ENCODE assay signal across 8 cellular contexts in genomic region chr12:131949431-131950181, GRCh38. TPM values are rescaled to one million over a fixed set of nuclear protein-coding genes. Genes with fewer than 3 reads are reported as not detected.
DNase-seq lines count a peak whose midpoint lies in the region; ATAC-seq and TF ChIP-seq lines count a peak whose summit lies in the region.

A gene with protein sequence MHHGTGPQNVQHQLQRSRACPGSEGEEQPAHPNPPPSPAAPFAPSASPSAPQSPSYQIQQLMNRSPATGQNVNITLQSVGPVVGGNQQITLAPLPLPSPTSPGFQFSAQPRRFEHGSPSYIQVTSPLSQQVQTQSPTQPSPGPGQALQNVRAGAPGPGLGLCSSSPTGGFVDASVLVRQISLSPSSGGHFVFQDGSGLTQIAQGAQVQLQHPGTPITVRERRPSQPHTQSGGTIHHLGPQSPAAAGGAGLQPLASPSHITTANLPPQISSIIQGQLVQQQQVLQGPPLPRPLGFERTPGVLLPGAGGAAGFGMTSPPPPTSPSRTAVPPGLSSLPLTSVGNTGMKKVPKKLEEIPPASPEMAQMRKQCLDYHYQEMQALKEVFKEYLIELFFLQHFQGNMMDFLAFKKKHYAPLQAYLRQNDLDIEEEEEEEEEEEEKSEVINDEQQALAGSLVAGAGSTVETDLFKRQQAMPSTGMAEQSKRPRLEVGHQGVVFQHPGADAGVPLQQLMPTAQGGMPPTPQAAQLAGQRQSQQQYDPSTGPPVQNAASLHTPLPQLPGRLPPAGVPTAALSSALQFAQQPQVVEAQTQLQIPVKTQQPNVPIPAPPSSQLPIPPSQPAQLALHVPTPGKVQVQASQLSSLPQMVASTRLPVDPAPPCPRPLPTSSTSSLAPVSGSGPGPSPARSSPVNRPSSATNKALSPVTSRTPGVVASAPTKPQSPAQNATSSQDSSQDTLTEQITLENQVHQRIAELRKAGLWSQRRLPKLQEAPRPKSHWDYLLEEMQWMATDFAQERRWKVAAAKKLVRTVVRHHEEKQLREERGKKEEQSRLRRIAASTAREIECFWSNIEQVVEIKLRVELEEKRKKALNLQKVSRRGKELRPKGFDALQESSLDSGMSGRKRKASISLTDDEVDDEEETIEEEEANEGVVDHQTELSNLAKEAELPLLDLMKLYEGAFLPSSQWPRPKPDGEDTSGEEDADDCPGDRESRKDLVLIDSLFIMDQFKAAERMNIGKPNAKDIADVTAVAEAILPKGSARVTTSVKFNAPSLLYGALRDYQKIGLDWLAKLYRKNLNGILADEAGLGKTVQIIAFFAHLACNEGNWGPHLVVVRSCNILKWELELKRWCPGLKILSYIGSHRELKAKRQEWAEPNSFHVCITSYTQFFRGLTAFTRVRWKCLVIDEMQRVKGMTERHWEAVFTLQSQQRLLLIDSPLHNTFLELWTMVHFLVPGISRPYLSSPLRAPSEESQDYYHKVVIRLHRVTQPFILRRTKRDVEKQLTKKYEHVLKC (N-terminal part only) (plus strand): TSS chr12:131949942. CDS start chr12:131960620, 10,678 bp downstream.

- H3K36me3 ChIP-seq in OCI-LY1 (ENCODE audit: insufficient read depth, low read length) (peaks cover 5% of the 10 kb centered on the region), mucosa of descending colon (ENCODE audit: low read depth) (no peaks in the 10 kb centered on the region)

- H3K9me3 ChIP-seq in OCI-LY1 (ENCODE audit: low read length) (no peaks in the 10 kb centered on the region), mucosa of descending colon (no peaks in the 10 kb centered on the region)

- H3K9ac ChIP-seq in OCI-LY1 (ENCODE audit: low read length) = peak within 1 kb of the TSS; percentile 89

- intact Hi-C loops in mucosa of descending colon (cut with DNase I, micrococcal nuclease) = no loop called here

- DNase-seq in D341Med (ENCODE audit: low spot score) (peak; percentile 98), HuH-7.5 (ENCODE audit: low spot score) (peak; percentile 80), epidermal melanocyte (ENCODE audit: insufficient read length, low spot score) (peak; percentile 93), mucosa of descending colon (peak; percentile 98)
- peak; percentile 96 for DNase-seq in activated CD8-positive, alpha-beta memory T cell treated with anti-CD3 and anti-CD28 coated beads, Interleukin-2, amount 50 U/mL, for 48 hours
- peak; percentile 93 to 94 for DNase-seq in stimulated activated CD8-positive, alpha-beta memory T cell treated with anti-CD3 and anti-CD28 coated beads, Interleukin-4, amount 100 ng/mL, for 1 hour (ENCODE audit: low read depth in 2 of 2, low spot score in 1 of 2)

- H3K9me2 ChIP-seq in OCI-LY1 (ENCODE audit: low read depth, low read length) = no peaks in the 10 kb centered on the region

- TF ChIP-seq CTCF in OCI-LY1 (IDR thresholded peaks at IDR 0.05; ENCODE audit: low read length) (peak; percentile 67), mucosa of descending colon (IDR thresholded peaks at IDR 0.05) (peak; percentile 58)

- H3K79me2 ChIP-seq in OCI-LY1 (ENCODE audit: insufficient read depth, low read length) = peaks cover 40% of the 10 kb centered on the region

- H4K20me1 ChIP-seq in OCI-LY1 (ENCODE audit: insufficient read depth, low read length) = no peaks in the 10 kb centered on the region

- H3F3A ChIP-seq in OCI-LY1 (ENCODE audit: insufficient read depth, low read length) = 0 out of 2 replicates have a peak, but pooled peaks cover 4% of the 10 kb centered on the region

- ATAC-seq in GM21447 (IDR thresholded peaks at IDR 0.05; ENCODE audit: unreplicated experiment) (peak; percentile 85), mucosa of descending colon (peak; percentile 98)

- H3K27me3 ChIP-seq in OCI-LY1 (ENCODE audit: insufficient read depth, low read length) = no peaks in the 10 kb centered on the region

- H3K4me3 ChIP-seq in OCI-LY1 (ENCODE audit: low read depth, low read length, poor library complexity, severe bottlenecking) = peak within 1 kb of the TSS; percentile 84
- H3K4me3 ChIP-seq in mucosa of descending colon = peak within 1 kb of the TSS; percentile 92

- no peak within 1 kb of the TSS for H2AFZ ChIP-seq in OCI-LY1 (ENCODE audit: low read length)

- H3K4me1 ChIP-seq in OCI-LY1 (ENCODE audit: insufficient read depth, low read length, severe bottlenecking) = peaks cover 6% of the 10 kb centered on the region
- peaks cover 14% of the 10 kb centered on the region for H3K4me1 ChIP-seq in mucosa of descending colon (ENCODE audit: low read depth)

- peak within 1 kb of the TSS; percentile 1 for H3K27ac ChIP-seq in OCI-LY1 (ENCODE audit: low read depth, low read length, poor library complexity, severe bottlenecking)

- peak within 1 kb of the TSS; percentile 71 for H3K4me2 ChIP-seq in OCI-LY1 (ENCODE audit: low read length)

RNA-seq across cellular contexts. Expression of the gene that starts here (rescaled TPM):
- total RNA-seq in mucosa of descending colon = 10 to 100 TPM; 34.9 to 47.8 (median 40.7) TPM

Comparison
In these comparisons a context has a peak if more than half of its experiments do, and no peak if none do; other contexts are left out.
1. Peak in every context shown above with its lines: DNase-seq, ATAC-seq, H3K4me3 ChIP-seq and H3K27ac ChIP-seq.